Comparison of ENCODE assay signal across 13 cellular contexts in genomic region chr19:10815969-10816635, GRCh38. TPM values are rescaled to one million over a fixed set of nuclear protein-coding genes. Genes with fewer than 3 reads are reported as not detected.
DNase-seq lines count a peak whose midpoint lies in the region; ATAC-seq and TF ChIP-seq lines count a peak whose summit lies in the region.
"Had no signal": no experiment of that assay in that cellular context is flagged by ENCODE, and none has a peak within 500 bp of the region (broad histone marks: within the 10 kb centered on the region; RNA-seq: fewer than 3 reads in every experiment).

No MANE protein-coding gene starts in this region.

- H3K4me1 ChIP-seq in BLaER1 (0 out of 2 replicates have a peak, but pooled peaks cover 6% of the 10 kb centered on the region), fibroblast of lung (ENCODE audit: control insufficient read depth, extremely low read depth, insufficient read depth, low read length) (peaks cover 22% of the 10 kb centered on the region), gastroesophageal sphincter (peaks cover 0 to 17% (median 0%) of the 10 kb centered on the region in 3 donors)

- no peak for TF ChIP-seq CTCF in fibroblast of lung (conservative IDR thresholded peaks at IDR 0.05 in 1 of 2, IDR thresholded peaks at IDR 0.05 in 1 of 2; ENCODE audit: low read depth in 1 of 2, low read length in 2 of 2)
- TF ChIP-seq CTCF in gastroesophageal sphincter (IDR thresholded peaks at IDR 0.05): no peak

- H3K9ac ChIP-seq in BLaER1 (no peak overlapping the region), fibroblast of lung (ENCODE audit: insufficient read depth, low read length) (peak overlapping the region; percentile 93)
- H3K9ac ChIP-seq: parathyroid adenoma had no signal

- peak; percentile 65 for DNase-seq in MG63
- no peak for DNase-seq in fibroblast of lung (ENCODE audit: low read depth in 2 of 2)
- DNase-seq in skeletal muscle cell (ENCODE audit: low read depth): no peak
- no peak for DNase-seq in SKM-1 (lab: John Stamatoyannopoulos, UW; ENCODE audit: unreplicated experiment)
- DNase-seq: activated CD4-positive, alpha-beta T cell treated with anti-CD3 and anti-CD28 coated beads, Interleukin-2, amount 50 U/mL, for 1 hour; cerebellar nuclear complex; DMS153 had no signal

- H4K20me1 ChIP-seq in BLaER1: peaks cover 70% of the 10 kb centered on the region
- H4K20me1 ChIP-seq in fibroblast of lung (ENCODE audit: control insufficient read depth, extremely low read depth, insufficient read depth, low read length): no peaks in the 10 kb centered on the region

- no peak for TF ChIP-seq POLR2A in gastroesophageal sphincter (IDR thresholded peaks at IDR 0.05)

- ATAC-seq in GM21390 (IDR thresholded peaks at IDR 0.05; ENCODE audit: unreplicated experiment) (no peak), gastroesophageal sphincter (no peak), GM18861 (IDR thresholded peaks at IDR 0.05; ENCODE audit: unreplicated experiment) (no peak)

- H2AFZ ChIP-seq in fibroblast of lung (ENCODE audit: low read length): no peak overlapping the region
- H2AFZ ChIP-seq: parathyroid adenoma had no signal

- no peak for TF ChIP-seq EP300 in gastroesophageal sphincter (IDR thresholded peaks at IDR 0.05)

- H3K4me3 ChIP-seq in BLaER1: no peak overlapping the region
- H3K4me3 ChIP-seq in MG63: peak overlapping the region; percentile 88
- H3K4me3 ChIP-seq in fibroblast of lung (replicated peaks in 1 of 4; ENCODE audit: control extremely low read depth in 1 of 4, insufficient read depth in 1 of 4, low read depth in 3 of 4, low read length in 4 of 4): peak overlapping the region; percentile 60 to 80 (median 78)
- peak overlapping the region; percentile 79 for H3K4me3 ChIP-seq in skeletal muscle cell (ENCODE audit: low read depth, low read length)
- H3K4me3 ChIP-seq in gastroesophageal sphincter: peak overlapping the region in 1 of 2 donors; percentile 39

- peaks cover 32% of the 10 kb centered on the region for H3K79me2 ChIP-seq in fibroblast of lung (ENCODE audit: control insufficient read depth, insufficient read depth, low read length)
- H3K79me2 ChIP-seq: parathyroid adenoma had no signal

- H3K4me2 ChIP-seq in BLaER1 (no peak overlapping the region), fibroblast of lung (ENCODE audit: extremely low read depth, insufficient read depth, low read length) (peak overlapping the region; percentile 71)

- no peaks in the 10 kb centered on the region for H3K9me3 ChIP-seq in BLaER1
- no peaks in the 10 kb centered on the region for H3K9me3 ChIP-seq in MG63
- H3K9me3 ChIP-seq in fibroblast of lung (ENCODE audit: control insufficient read depth, insufficient read depth, low read depth, low read length): no peaks in the 10 kb centered on the region
- H3K9me3 ChIP-seq in gastroesophageal sphincter: no peaks in the 10 kb centered on the region

- 80 to 84% methylated on average over 1 to 6 of the region's 20 CpGs for WGBS in gastroesophageal sphincter (ENCODE audit: low coverage in 1 of 2), 2 donors

- peak overlapping the region; percentile 35; the same call in 1 of the 2 replicates for H3K27ac ChIP-seq in BLaER1
- H3K27ac ChIP-seq in fibroblast of lung (ENCODE audit: insufficient read depth, low read length): peak overlapping the region; percentile 95
- peak overlapping the region in 2 of 4 donors; percentile 53 to 71 for H3K27ac ChIP-seq in gastroesophageal sphincter

- H3K27me3 ChIP-seq in BLaER1: no peaks in the 10 kb centered on the region
- no peaks in the 10 kb centered on the region for H3K27me3 ChIP-seq in MG63
- H3K27me3 ChIP-seq in fibroblast of lung (ENCODE audit: control insufficient read depth, insufficient read depth, low read length): no peaks in the 10 kb centered on the region
- no peaks in the 10 kb centered on the region for H3K27me3 ChIP-seq in gastroesophageal sphincter

- peaks cover 100% of the 10 kb centered on the region for H3K36me3 ChIP-seq in BLaER1
- peaks cover 78% of the 10 kb centered on the region for H3K36me3 ChIP-seq in MG63
- H3K36me3 ChIP-seq in fibroblast of lung (ENCODE audit: control insufficient read depth, insufficient read depth, low read length): peaks cover 45% of the 10 kb centered on the region
- peaks cover 0 to 94% of the 10 kb centered on the region in 2 donors for H3K36me3 ChIP-seq in gastroesophageal sphincter

RNA-seq across cellular contexts. Expression of gene TMED1, which starts 19.9 kb away (rescaled TPM):
- 112 and 120 TPM in 2 replicates for total RNA-seq in MG63 (2014; rRNA removed; shearing (Covaris generic); ENCODE audit: low replicate concordance)
- total RNA-seq in fibroblast of lung: 37.5 and 40.1 TPM in 2 replicates
- 42.1 and 42.3 TPM in 2 replicates for polyA plus RNA-seq in fibroblast of lung
- 31.1 and 38.6 TPM in 2 replicates for polyA plus RNA-seq in fibroblast of lung (2012)
- polyA minus RNA-seq in fibroblast of lung (ENCODE audit: low replicate concordance): 17.8 and 21.5 TPM in 2 replicates
- total RNA-seq in gastroesophageal sphincter: 10 to 100 TPM; 15.4 to 36.9 (median 31.7) TPM

RNA-seq across cellular contexts. Expression of gene C19orf38, which starts 32.1 kb away (rescaled TPM):
- total RNA-seq in MG63 (2014; rRNA removed; shearing (Covaris generic); ENCODE audit: low replicate concordance): 0.30 TPM in 1 of 2 replicates, not detected in the other
- 1.0 and 1.3 TPM in 2 replicates for total RNA-seq in fibroblast of lung
- polyA plus RNA-seq in fibroblast of lung: 0.08 TPM in 1 of 2 replicates, not detected in the other
- polyA plus RNA-seq in fibroblast of lung (2012): 0.09 and 0.10 TPM in 2 replicates
- polyA minus RNA-seq in fibroblast of lung (ENCODE audit: low replicate concordance): not detected in 2 replicates
- total RNA-seq in gastroesophageal sphincter: 1 to 10 TPM in 2 of 4 donors, under 1 TPM in 1, not detected in 1; 0.89 to 3.1 (median 2.1) TPM
- total RNA-seq: HT1080 had no signal

RNA-seq across cellular contexts. Expression of gene CARM1, which starts 55.3 kb away (rescaled TPM):
- 28.9 and 45.7 TPM in 2 replicates for total RNA-seq in MG63 (2014; rRNA removed; shearing (Covaris generic); ENCODE audit: low replicate concordance)
- total RNA-seq in fibroblast of lung: 17.2 and 24.8 TPM in 2 replicates
- polyA plus RNA-seq in fibroblast of lung: 41.9 and 60.0 TPM in 2 replicates
- polyA plus RNA-seq in fibroblast of lung (2012): 58.7 and 79.7 TPM in 2 replicates
- 140 and 163 TPM in 2 replicates for polyA minus RNA-seq in fibroblast of lung (ENCODE audit: low replicate concordance)
- total RNA-seq in gastroesophageal sphincter: 10 to 100 TPM; 17.0 to 37.1 (median 18.8) TPM
